In genomic region chr19:17949956-17950309, GRCh38 we compare ENCODE assay signal across 10 cellular contexts. TPM values are rescaled to one million over a fixed set of nuclear protein-coding genes. Genes with fewer than 3 reads are reported as not detected.
DNase-seq lines count a peak whose midpoint lies in the region; TF ChIP-seq lines count a peak whose summit lies in the region.
"Had no signal": no experiment of that assay in that cellular context is flagged by ENCODE, and none has a peak within 500 bp of the region (broad histone marks: within the 10 kb centered on the region; RNA-seq: fewer than 3 reads in every experiment).

No MANE protein-coding gene starts in this region.

- no peak overlapping the region for H3K4ac ChIP-seq in trophoblast cell (ENCODE audit: low read depth, low read length)

- no peaks in the 10 kb centered on the region for H3K36me3 Mint-ChIP-seq in activated CD4-positive, alpha-beta T cell treated with anti-CD3 and anti-CD28 coated beads, Interleukin-2, amount 10 ng/mL, durations not matched to agents 7 days and 5 days (ENCODE audit: low read depth)

- H3K27me3 ChIP-seq in mammary epithelial cell (ENCODE audit: insufficient read depth, low read length) (peaks cover 37% of the 10 kb centered on the region), trophoblast cell (ENCODE audit: insufficient read depth, low read length) (peaks cover 52% of the 10 kb centered on the region), vagina (peaks cover 18% of the 10 kb centered on the region)

- H3K4me3 ChIP-seq in mammary epithelial cell (replicated peaks in 1 of 3; ENCODE audit: insufficient read depth in 1 of 3, low read depth in 2 of 3, low read length in 3 of 3), result no peak overlapping the region
- H3K4me3 ChIP-seq in trophoblast cell (ENCODE audit: low read depth, low read length), result no peak overlapping the region
- H3K4me3 ChIP-seq in vagina, result no peak overlapping the region

- H3K9me3 Mint-ChIP-seq in activated CD4-positive, alpha-beta T cell treated with anti-CD3 and anti-CD28 coated beads, Interleukin-2, amount 10 ng/mL, durations not matched to agents 7 days and 5 days, result no peaks in the 10 kb centered on the region

- no peak overlapping the region for H4K91ac ChIP-seq in trophoblast cell (ENCODE audit: low read depth, low read length)

- H3K9me3 ChIP-seq in mammary epithelial cell (replicated peaks; ENCODE audit: insufficient read depth, low read length), result no peaks in the 10 kb centered on the region
- peaks cover 5% of the 10 kb centered on the region for H3K9me3 ChIP-seq in trophoblast cell (ENCODE audit: insufficient read depth, low read depth, low read length)
- no peaks in the 10 kb centered on the region for H3K9me3 ChIP-seq in vagina

- H3K14ac ChIP-seq in trophoblast cell (ENCODE audit: low read length), result no peak overlapping the region

- H3K4me1 ChIP-seq in mammary epithelial cell (ENCODE audit: insufficient read depth, low read length) (peaks cover 13% of the 10 kb centered on the region), trophoblast cell (ENCODE audit: control insufficient read depth in 1 of 2, insufficient read depth in 2 of 2, low read length in 2 of 2) (peaks cover 9% of the 10 kb centered on the region in 2 experiments), vagina (peaks cover 53% of the 10 kb centered on the region)

- peaks cover 53% of the 10 kb centered on the region for H3K27me3 Mint-ChIP-seq in activated CD4-positive, alpha-beta T cell treated with anti-CD3 and anti-CD28 coated beads, Interleukin-2, amount 10 ng/mL, durations not matched to agents 7 days and 5 days

- H3K9ac ChIP-seq in mammary epithelial cell (ENCODE audit: insufficient read depth, low read length), result no peak overlapping the region
- H3K9ac ChIP-seq in trophoblast cell (ENCODE audit: low read length), result no peak overlapping the region

- no peak for TF ChIP-seq POLR2A in erythroblast (IDR thresholded peaks at IDR 0.05; ENCODE audit: low read length)
- no peak for TF ChIP-seq POLR2A in vagina (IDR thresholded peaks at IDR 0.05)

- H3K27ac Mint-ChIP-seq in activated CD4-positive, alpha-beta T cell treated with anti-CD3 and anti-CD28 coated beads, Interleukin-2, amount 10 ng/mL, durations not matched to agents 7 days and 5 days, result no peak overlapping the region

- 15% methylated on average over 7 of the region's 11 CpGs for WGBS in mammary epithelial cell (ENCODE audit: low coverage, missing lambda C conversion rate)
- no CpG with 5 or more reads among the region's 11 CpGs for WGBS in trophoblast cell (ENCODE audit: extremely low coverage, insufficient coverage, insufficient read length)

- in situ Hi-C loops in mammary epithelial cell (cut with MboI; ENCODE audit: low sequenced_read_pairs in 2 of 2), result loop anchor here in 1 of 2 donors (25.0 kb wide), 1 partner anchor 112 kb away; no protein-coding TSS in a partner anchor

- no peaks in the 10 kb centered on the region for H3K36me3 ChIP-seq in mammary epithelial cell (ENCODE audit: insufficient read depth, low read length)
- H3K36me3 ChIP-seq in trophoblast cell (ENCODE audit: control insufficient read depth in 1 of 2, insufficient read depth in 2 of 2, low read length in 2 of 2), result peaks cover 1 to 3% of the 10 kb centered on the region in 2 experiments
- H3K36me3 ChIP-seq in vagina, result no peaks in the 10 kb centered on the region

- no peak overlapping the region for H2BK120ac ChIP-seq in trophoblast cell (ENCODE audit: insufficient read depth, low read length, poor library complexity)

- DNase-seq in activated CD4-positive, alpha-beta T cell treated with anti-CD3 and anti-CD28 coated beads, Interleukin-2, amount 10 ng/mL, durations not matched to agents 7 days and 5 days, result no peak
- no peak for DNase-seq in activated CD4-positive, alpha-beta T cell treated with anti-CD3 and anti-CD28 coated beads for 1 hour
- DNase-seq in NCI-H2107 (lab: John Stamatoyannopoulos, UW) (peak; percentile 49), mammary epithelial cell (no peak), trophoblast cell (peak in 1 of 2 donors; percentile 37), erythroblast (lab: John Stamatoyannopoulos, UW) (no peak), vagina (ENCODE audit: extremely low spot score in 2 of 2) (no peak), NCI-H2196 (lab: John Stamatoyannopoulos, UW; ENCODE audit: unreplicated experiment) (no peak)
- DNase-seq: hippocampal formation, MV-4-11 had no signal

- dilution Hi-C loops in mammary epithelial cell (cut with HindIII; ENCODE audit: low sequenced_read_pairs), result loop anchor here (5.0 to 10.0 kb wide), 3 partner anchors 67 to 315 kb away; no protein-coding TSS in a partner anchor

- CTCF ChIA-PET in activated CD4-positive, alpha-beta T cell treated with anti-CD3 and anti-CD28 coated beads, Interleukin-2, amount 10 ng/mL, durations not matched to agents 7 days and 5 days (lab: Charles Lee), result interaction anchor here (1.0 to 1.2 kb wide), 2 partner anchors 12 to 17 kb away, joined by 3 to 6 read pairs; partner anchors contain the start of gene CCDC124
- CTCF ChIA-PET in mammary epithelial cell (lab: Charles Lee; ENCODE audit: low non-redundant PET), result no interaction called here

- H2AFZ ChIP-seq in mammary epithelial cell (ENCODE audit: low read depth, low read length), result peak overlapping the region; percentile 52
- H2AFZ ChIP-seq in trophoblast cell (ENCODE audit: insufficient read depth, low read length, poor library complexity), result peak overlapping the region; percentile 32

- no peak overlapping the region for H4K12ac ChIP-seq in trophoblast cell (ENCODE audit: low read depth, low read length)

- no peak overlapping the region for H4K8ac ChIP-seq in trophoblast cell (ENCODE audit: low read depth, low read length)

- peak overlapping the region; percentile 31 for H3K4me3 Mint-ChIP-seq in activated CD4-positive, alpha-beta T cell treated with anti-CD3 and anti-CD28 coated beads, Interleukin-2, amount 10 ng/mL, durations not matched to agents 7 days and 5 days

- H3K4me2 ChIP-seq in mammary epithelial cell (ENCODE audit: insufficient read depth, low read depth, low read length) (peak overlapping the region; percentile 20), trophoblast cell (ENCODE audit: low read length) (peak overlapping the region; percentile 45)

- TF ChIP-seq CTCF in mammary epithelial cell (conservative IDR thresholded peaks at IDR 0.05 in 1 of 2, IDR thresholded peaks at IDR 0.05 in 1 of 2; ENCODE audit: extremely low read depth in 1 of 2, insufficient read depth in 1 of 2, low read depth in 1 of 2, low read length in 2 of 2) (no peak), vagina (IDR thresholded peaks at IDR 0.05) (no peak)

- H3K79me1 ChIP-seq in trophoblast cell (ENCODE audit: low read length), result peaks cover 3% of the 10 kb centered on the region

- no peak overlapping the region for H3K18ac ChIP-seq in trophoblast cell (ENCODE audit: low read length)

- H2BK12ac ChIP-seq in trophoblast cell (ENCODE audit: low read length), result no peak overlapping the region

- POLR2A ChIA-PET in activated CD4-positive, alpha-beta T cell treated with anti-CD3 and anti-CD28 coated beads, Interleukin-2, amount 10 ng/mL, durations not matched to agents 7 days and 5 days (lab: Charles Lee), result interaction anchor here (0.6 kb wide), 1 partner anchor 14 kb away, joined by 3 read pairs; no protein-coding TSS in a partner anchor

- no peak overlapping the region for H2AK5ac ChIP-seq in trophoblast cell (ENCODE audit: low read length)

- H4K20me1 ChIP-seq in mammary epithelial cell (ENCODE audit: insufficient read depth, low read length), result no peaks in the 10 kb centered on the region

- H3K79me2 ChIP-seq in mammary epithelial cell (ENCODE audit: insufficient read depth, low read length) (no peaks in the 10 kb centered on the region), trophoblast cell (ENCODE audit: control insufficient read depth, insufficient read depth, low read length, poor library complexity) (peaks cover 3% of the 10 kb centered on the region)

- H3K27ac ChIP-seq in mammary epithelial cell (ENCODE audit: insufficient read depth, low read depth, low read length) (no peak overlapping the region), trophoblast cell (ENCODE audit: low read depth, low read length) (no peak overlapping the region), vagina (no peak overlapping the region)

- peaks cover 47% of the 10 kb centered on the region for H3K4me1 Mint-ChIP-seq in activated CD4-positive, alpha-beta T cell treated with anti-CD3 and anti-CD28 coated beads, Interleukin-2, amount 10 ng/mL, durations not matched to agents 7 days and 5 days

- no TSS peak for BruUV-seq in mammary epithelial cell (replicated peaks; lab: Mats Ljungman, UMichigan)

- intact Hi-C loops in mammary epithelial cell (cut with micrococcal nuclease) (no loop called here), vagina (cut with DNase I) (no loop called here)

- no peak overlapping the region for H2BK5ac ChIP-seq in trophoblast cell (ENCODE audit: low read depth, low read length, poor library complexity)

- H3K23ac ChIP-seq in trophoblast cell (ENCODE audit: low read length), result no peak overlapping the region

RNA-seq across cellular contexts. Expression of gene KCNN1, which starts 17.0 kb away (rescaled TPM):
- total RNA-seq in activated CD4-positive, alpha-beta T cell treated with anti-CD3 and anti-CD28 coated beads, Interleukin-2, amount 10 ng/mL, durations not matched to agents 7 days and 5 days, result not detected
- total RNA-seq in mammary epithelial cell (under 1 TPM in 1 of 2 donors, not detected in 1; 0.24 TPM), vagina (1.5 TPM)
- 0.05 TPM for polyA plus RNA-seq in mammary epithelial cell
- not detected for polyA minus RNA-seq in mammary epithelial cell
- 0.31 and 0.48 TPM in 2 replicates for polyA plus RNA-seq in trophoblast cell (2013)

RNA-seq across cellular contexts. Expression of gene CCDC124, which starts 17.1 kb away (rescaled TPM):
- total RNA-seq in activated CD4-positive, alpha-beta T cell treated with anti-CD3 and anti-CD28 coated beads, Interleukin-2, amount 10 ng/mL, durations not matched to agents 7 days and 5 days, result 10 to 100 TPM; 59.2 to 64.7 TPM
- total RNA-seq in mammary epithelial cell, result 100 to 1,000 TPM in 1 of 2 donors, 10 to 100 TPM in 1; 20.3 to 100 TPM
- polyA plus RNA-seq in mammary epithelial cell, result 85.3 TPM
- polyA minus RNA-seq in mammary epithelial cell, result 6.0 TPM
- polyA plus RNA-seq in trophoblast cell (2013), result 82.1 and 84.6 TPM in 2 replicates
- total RNA-seq in vagina, result 59.7 TPM

RNA-seq across cellular contexts. Expression of gene ARRDC2, which starts 58.0 kb away (rescaled TPM):
- 10 to 100 TPM; 40.1 to 51.1 TPM for total RNA-seq in activated CD4-positive, alpha-beta T cell treated with anti-CD3 and anti-CD28 coated beads, Interleukin-2, amount 10 ng/mL, durations not matched to agents 7 days and 5 days
- total RNA-seq in mammary epithelial cell (1 to 10 TPM; 4.2 to 6.9 TPM), vagina (54.5 TPM)
- polyA plus RNA-seq in mammary epithelial cell, result 3.4 TPM
- not detected for polyA minus RNA-seq in mammary epithelial cell
- 1.5 TPM in 2 replicates for polyA plus RNA-seq in trophoblast cell (2013)
